9 cellular contexts compared by ENCODE assay signal in genomic region chr12:119180380-119181040, GRCh38. TPM values are rescaled to one million over a fixed set of nuclear protein-coding genes. Genes with fewer than 3 reads are reported as not detected.
DNase-seq lines count a peak whose midpoint lies in the region; ATAC-seq, FAIRE-seq and TF ChIP-seq lines count a peak whose summit lies in the region.
"Had no signal": no experiment of that assay in that cellular context is flagged by ENCODE, and none has a peak within 500 bp of the region (broad histone marks: within the 10 kb centered on the region; RNA-seq: fewer than 3 reads in every experiment).

No MANE protein-coding gene starts in this region.

- H3K27ac Mint-ChIP-seq in nephron progenitor cell: peak overlapping the region; percentile 93

- no peak for FAIRE-seq in A549 (lab: Jason Lieb, UNC)

- H3K4me1 Mint-ChIP-seq in nephron progenitor cell: peaks cover 50% of the 10 kb centered on the region

- 51% methylated on average over 7 of the region's 7 CpGs for WGBS in A549 (ENCODE audit: missing lambda C conversion rate)

- H3K9me3 ChIP-seq in A549: no peaks in the 10 kb centered on the region
- H3K9me3 ChIP-seq in Panc1 (ENCODE audit: control insufficient read depth, insufficient read depth, low read depth, low read length): no peaks in the 10 kb centered on the region
- H3K9me3 ChIP-seq: BLaER1 treated with 17β-estradiol and CSF1 and Interleukin-3, amounts not matched to agents 10 nM and 100 nM had no signal

- no peak for TF ChIP-seq POLR2A in A549 (IDR thresholded peaks at IDR 0.05; ENCODE audit: low read length)

- H3K4me3 Mint-ChIP-seq in nephron progenitor cell: no peak overlapping the region

- no peak for TF ChIP-seq EP300 in A549 (IDR thresholded peaks at IDR 0.05)

- intact Hi-C loops in Panc1 (cut with micrococcal nuclease; ENCODE audit: unreplicated experiment): no loop called here

- peak overlapping the region; percentile 73 to 85 for H3K27ac ChIP-seq in A549
- peak overlapping the region; percentile 55 for H3K27ac ChIP-seq in Panc1 (ENCODE audit: low read length)
- H3K27ac ChIP-seq: BLaER1 treated with 17β-estradiol and CSF1 and Interleukin-3, amounts not matched to agents 10 nM and 100 nM had no signal

- H3K27me3 Mint-ChIP-seq in nephron progenitor cell (ENCODE audit: low read depth, poor library complexity): peaks cover 5% of the 10 kb centered on the region

- no peak for TF ChIP-seq CTCF in A549 (IDR thresholded peaks at IDR 0.05)
- no peak for TF ChIP-seq CTCF in Panc1 (IDR thresholded peaks at IDR 0.05)
- TF ChIP-seq CTCF in nephron progenitor cell (IDR thresholded peaks at IDR 0.05): no peak

- BruUV-seq in Panc1 (replicated peaks; lab: Mats Ljungman, UMichigan): no TSS peak

- DNase-seq in A549 (ENCODE audit: low read depth in 1 of 2, low spot score in 1 of 2) (peak in 1 of 2 experiments; percentile 31), Panc1 (ENCODE audit: low read depth, low spot score) (no peak), fibroblast of peridontal ligament (ENCODE audit: extremely low read depth) (peak; percentile 17), nephron progenitor cell (no peak), epidermal melanocyte (ENCODE audit: insufficient read length, low spot score) (no peak)
- DNase-seq in activated CD4-positive, alpha-beta T cell treated with anti-CD3 and anti-CD28 coated beads for 48 hours: no peak

- CTCF ChIA-PET in A549 (lab: Yijun Ruan, JAX) (no interaction called here), Panc1 (lab: Charles Lee) (no interaction called here)

- peaks cover 51% of the 10 kb centered on the region for H3K4me1 ChIP-seq in A549
- H3K4me1 ChIP-seq in Panc1 (ENCODE audit: control insufficient read depth, insufficient read depth, low read length): peaks cover 16% of the 10 kb centered on the region

- ATAC-seq in A549 (no peak), Panc1 (no peak), GM18511 (IDR thresholded peaks at IDR 0.05; ENCODE audit: unreplicated experiment) (no peak), GM19467 (IDR thresholded peaks at IDR 0.05; ENCODE audit: unreplicated experiment) (no peak)

- H3K9me3 Mint-ChIP-seq in nephron progenitor cell: no peaks in the 10 kb centered on the region

- H3K36me3 ChIP-seq in Panc1 (ENCODE audit: control insufficient read depth, insufficient read depth, low read length): no peaks in the 10 kb centered on the region
- H3K36me3 ChIP-seq: BLaER1 treated with 17β-estradiol and CSF1 and Interleukin-3, amounts not matched to agents 10 nM and 100 nM had no signal

- in situ Hi-C loops in Panc1 (cut with HindIII; ENCODE audit: low pct_unique_long_range_greater_than_20kb, low sequenced_read_pairs): no loop called here

- no peaks in the 10 kb centered on the region; the same call in 1 of the 2 replicates for H3K27me3 ChIP-seq in Panc1 (ENCODE audit: control insufficient read depth, insufficient read depth, low read length)

- peak overlapping the region; percentile 80 for H3K4me2 ChIP-seq in A549

- TF ChIP-seq RAD21 in A549 (conservative IDR thresholded peaks at IDR 0.05 in 1 of 2, IDR thresholded peaks at IDR 0.05 in 1 of 2): no peak

- H3K36me3 Mint-ChIP-seq in nephron progenitor cell (ENCODE audit: low read depth): no peaks in the 10 kb centered on the region

- peak overlapping the region; percentile 42 for H3K4me3 ChIP-seq in A549
- peak overlapping the region in 1 of 2 experiments; percentile 72; a peak in 2 of 4 replicates for H3K4me3 ChIP-seq in Panc1 (ENCODE audit: low read depth in 2 of 2, low read length in 2 of 2)
- H3K4me3 ChIP-seq: BLaER1 treated with 17β-estradiol and CSF1 and Interleukin-3, amounts not matched to agents 10 nM and 100 nM had no signal

- POLR2A ChIA-PET in A549 (lab: Yijun Ruan, JAX) (no interaction called here), Panc1 (lab: Charles Lee) (no interaction called here)

TF ChIP-seq in A549, 52 proteins besides CTCF, POLR2A, EP300 and RAD21:
- TF ChIP-seq JUN (IDR thresholded peaks at IDR 0.05) (no peak), JUNB (IDR thresholded peaks at IDR 0.05) (no peak), POLR2AphosphoS2 (conservative IDR thresholded peaks at IDR 0.05; ENCODE audit: low read length) (no peak), TFCP2L1 (CRISPR knock-in tag; IDR thresholded peaks at IDR 0.05) (no peak), NFE2L2 (conservative IDR thresholded peaks at IDR 0.05; ENCODE audit: low read length) (peak; percentile 51), FOSL2 (IDR thresholded peaks at IDR 0.05) (no peak), FOSL2 (CRISPR knock-in tag; IDR thresholded peaks at IDR 0.05) (no peak), RFX5 (IDR thresholded peaks at IDR 0.05) (no peak), ELK1 (IDR thresholded peaks at IDR 0.05; ENCODE audit: low read depth, low read length) (no peak), ZC3H11A (IDR thresholded peaks at IDR 0.05) (no peak), MAFK (IDR thresholded peaks at IDR 0.05; ENCODE audit: partially characterized antibody) (peak; percentile 39), EHF (CRISPR knock-in tag; IDR thresholded peaks at IDR 0.05) (no peak)

RNA-seq across cellular contexts. Expression of gene HSPB8, which starts 1.8 kb away (rescaled TPM):
- polyA plus RNA-seq in A549 (2011; rRNA removed) (7.2 and 7.8 TPM in 2 replicates), A549 (2017; fragmentation: RNase III; extraction: RNeasy Plus Mini Kit Qiagen cat#74134 plus additional on column Dnase treatment) (7.6 to 9.6 TPM (median 7.9 TPM) in 3 replicates)
- polyA plus RNA-seq in A549 (2012; cell fraction: cytosol; rRNA removed): 4.8 and 6.5 TPM in 2 replicates
- polyA plus RNA-seq in A549 (2012; cell fraction: nucleus; rRNA removed): 5.4 and 7.7 TPM in 2 replicates
- polyA minus RNA-seq in A549 (2011; rRNA and poly(A)+ RNA removed): 7.2 and 9.1 TPM in 2 replicates
- total RNA-seq in Panc1 (2021; ENCODE audit: unreplicated experiment): 2.0 TPM
- polyA plus RNA-seq in Panc1 (2012; ENCODE audit: insufficient read length): 0.57 TPM
